In the genomic region with DNA sequence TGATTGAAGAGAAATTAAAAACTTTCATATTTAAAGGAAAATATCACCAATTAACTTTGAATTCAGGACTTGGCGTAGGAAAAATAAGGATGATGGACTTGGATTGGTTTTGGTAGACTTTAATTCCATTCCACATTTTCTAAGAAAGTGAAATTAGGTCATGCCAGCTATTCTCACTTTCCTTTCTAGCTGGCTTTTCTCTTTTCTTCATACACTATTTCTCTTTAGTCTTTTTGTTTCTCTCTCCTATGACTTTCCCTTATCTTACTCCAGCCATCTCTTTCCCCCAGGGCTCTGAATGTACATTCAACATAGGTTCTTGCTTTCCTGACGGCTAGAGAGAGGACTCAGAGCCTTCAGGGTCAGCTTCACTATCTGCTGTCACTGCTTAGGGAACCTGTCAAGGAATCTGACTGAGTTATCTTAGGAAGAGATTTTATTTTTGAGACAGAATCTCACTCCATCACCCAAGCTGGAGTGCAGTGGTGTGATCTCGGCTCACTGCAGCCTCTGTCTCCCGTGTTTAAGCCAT, we compare ENCODE assay signal across 19 cellular contexts.
DNase-seq lines count a peak whose midpoint lies in the region; ATAC-seq and TF ChIP-seq lines count a peak whose summit lies in the region.
"Had no signal": no experiment of that assay in that cellular context is flagged by ENCODE, and none has a peak within 500 bp of the region (broad histone marks: within the 10 kb centered on the region; RNA-seq: fewer than 3 reads in every experiment).

No MANE protein-coding gene starts in this region.

- no peak overlapping the region for H3K27ac ChIP-seq in CD8-positive, alpha-beta T cell (ENCODE audit: low read depth, low read length)
- H3K27ac ChIP-seq in HEK293 (ENCODE audit: extremely low read depth, low read depth, low read length) = no peak overlapping the region
- no peak overlapping the region for H3K27ac ChIP-seq in trophoblast cell (ENCODE audit: low read depth, low read length)
- H3K27ac ChIP-seq in smooth muscle cell (ENCODE audit: low read depth) = no peak overlapping the region
- H3K27ac ChIP-seq in tibial nerve = no peak overlapping the region
- H3K27ac ChIP-seq: 22Rv1, BLaER1, C4-2B had no signal

- POLR2A ChIA-PET in CD8-positive, alpha-beta T cell (lab: Charles Lee) = no interaction called here
- POLR2A ChIA-PET in HEK293 (lab: Yijun Ruan, JAX) = no interaction called here

- no peaks in the 10 kb centered on the region for H3K9me3 Mint-ChIP-seq in CD8-positive, alpha-beta T cell
- no peaks in the 10 kb centered on the region for H3K9me3 Mint-ChIP-seq in endothelial cell (ENCODE audit: unreplicated experiment)
- H3K9me3 Mint-ChIP-seq: CD4-positive, CD25-positive, alpha-beta regulatory T cell; CD8-positive, alpha-beta memory T cell had no signal

- no peak overlapping the region for H2BK12ac ChIP-seq in trophoblast cell (ENCODE audit: low read length)

- no peak overlapping the region for H2AK5ac ChIP-seq in trophoblast cell (ENCODE audit: low read length)

- no peak for DNase-seq in CD8-positive, alpha-beta T cell
- DNase-seq in endothelial cell (ENCODE audit: low spot score) (no peak), trophoblast cell (peak; percentile 30 to 58), smooth muscle cell (lab: John Stamatoyannopoulos, UW; ENCODE audit: unreplicated experiment) (no peak), tibial nerve (ENCODE audit: low spot score in 2 of 2) (no peak), NCI-H524 treated with DMSO at 0.1 percent for 48 hours (lab: John Stamatoyannopoulos, UW) (no peak)
- DNase-seq: CD4-positive, CD25-positive, alpha-beta regulatory T cell; CD8-positive, alpha-beta memory T cell; DMS53; DMS79 treated with DMSO at 0.1 percent for 48 hours; GOT3 had no signal

- H3K36me3 Mint-ChIP-seq in CD8-positive, alpha-beta T cell = peaks cover 2% of the 10 kb centered on the region
- H3K36me3 Mint-ChIP-seq in endothelial cell (ENCODE audit: low read depth, unreplicated experiment) = peaks cover 57% of the 10 kb centered on the region

- H3K36me3 ChIP-seq in CD8-positive, alpha-beta T cell (ENCODE audit: insufficient read depth, low read length) = no peaks in the 10 kb centered on the region
- H3K36me3 ChIP-seq in HEK293 (ENCODE audit: control insufficient read depth in 2 of 2, insufficient read depth in 1 of 2, low read length in 2 of 2) (peaks cover 0 to 34% of the 10 kb centered on the region in 2 experiments; a peak in 2 of 3 replicates), trophoblast cell (ENCODE audit: control insufficient read depth in 1 of 2, insufficient read depth in 2 of 2, low read length in 2 of 2) (no peaks in the 10 kb centered on the region), smooth muscle cell (ENCODE audit: low read depth) (no peaks in the 10 kb centered on the region), tibial nerve (no peaks in the 10 kb centered on the region)
- H3K36me3 ChIP-seq: BLaER1, HAP-1 had no signal

- no peak overlapping the region for H3K4me3 ChIP-seq in CD8-positive, alpha-beta T cell (ENCODE audit: low read depth, low read length)
- H3K4me3 ChIP-seq in HEK293 (ENCODE audit: low read depth, low read length) (no peak overlapping the region), trophoblast cell (ENCODE audit: low read depth, low read length) (no peak overlapping the region), smooth muscle cell (no peak overlapping the region), tibial nerve (no peak overlapping the region)
- H3K4me3 ChIP-seq: BLaER1, GM12878, HAP-1 had no signal

- no peak overlapping the region for H2AFZ ChIP-seq in trophoblast cell (ENCODE audit: insufficient read depth, low read length, poor library complexity)
- no peak overlapping the region for H2AFZ ChIP-seq in smooth muscle cell (ENCODE audit: low read depth)

- H3K79me1 ChIP-seq in trophoblast cell (ENCODE audit: low read length) = no peaks in the 10 kb centered on the region

- no peak overlapping the region for H3K9ac ChIP-seq in trophoblast cell (ENCODE audit: low read length)
- H3K9ac ChIP-seq in smooth muscle cell (ENCODE audit: low read depth) = no peak overlapping the region
- H3K9ac ChIP-seq: BLaER1 had no signal

- no peaks in the 10 kb centered on the region for H4K20me1 ChIP-seq in smooth muscle cell (ENCODE audit: low read depth)
- H4K20me1 ChIP-seq: BLaER1 had no signal

- no peak overlapping the region for H3K4me3 Mint-ChIP-seq in CD8-positive, alpha-beta T cell
- H3K4me3 Mint-ChIP-seq in endothelial cell (ENCODE audit: unreplicated experiment) = no peak overlapping the region
- H3K4me3 Mint-ChIP-seq: B cell; CD4-positive, CD25-positive, alpha-beta regulatory T cell; CD8-positive, alpha-beta memory T cell had no signal

- H3K4me1 Mint-ChIP-seq in CD8-positive, alpha-beta T cell (ENCODE audit: low read depth) = peaks cover 5% of the 10 kb centered on the region
- peaks cover 7% of the 10 kb centered on the region for H3K4me1 Mint-ChIP-seq in endothelial cell (ENCODE audit: unreplicated experiment)
- H3K4me1 Mint-ChIP-seq: B cell; CD8-positive, alpha-beta memory T cell had no signal

- H2BK5ac ChIP-seq in trophoblast cell (ENCODE audit: low read depth, low read length, poor library complexity) = no peak overlapping the region

- no peak overlapping the region for H4K91ac ChIP-seq in trophoblast cell (ENCODE audit: low read depth, low read length)

- no CpG with 5 or more reads among the region's 4 CpGs for WGBS in trophoblast cell (ENCODE audit: extremely low coverage, insufficient coverage, insufficient read length)
- WGBS in smooth muscle cell (ENCODE audit: low lambda C conversion rate) = 77% methylated on average over 4 of the region's 4 CpGs
- WGBS in tibial nerve, 2 donors = 90 to 95% methylated on average over 4 of the region's 4 CpGs

- H3K27ac Mint-ChIP-seq in CD8-positive, alpha-beta T cell = peak overlapping the region; percentile 74
- H3K27ac Mint-ChIP-seq in endothelial cell (ENCODE audit: unreplicated experiment) = peak overlapping the region; percentile 25
- H3K27ac Mint-ChIP-seq: B cell; CD4-positive, CD25-positive, alpha-beta regulatory T cell had no signal

- H3K23ac ChIP-seq in trophoblast cell (ENCODE audit: low read length) = no peak overlapping the region

- no peak for ATAC-seq in CD8-positive, alpha-beta T cell
- no peak for ATAC-seq in HG03045 (IDR thresholded peaks at IDR 0.05; ENCODE audit: unreplicated experiment)
- ATAC-seq: GM12878 had no signal

- no peak overlapping the region for H4K12ac ChIP-seq in trophoblast cell (ENCODE audit: low read depth, low read length)

- no peaks in the 10 kb centered on the region for H3K79me2 ChIP-seq in trophoblast cell (ENCODE audit: control insufficient read depth, insufficient read depth, low read length, poor library complexity)
- H3K79me2 ChIP-seq in smooth muscle cell (ENCODE audit: low read depth) = no peaks in the 10 kb centered on the region

- H3K18ac ChIP-seq in trophoblast cell (ENCODE audit: low read length) = no peak overlapping the region

- H3K14ac ChIP-seq in trophoblast cell (ENCODE audit: low read length) = no peak overlapping the region

- no peak overlapping the region for H3K4ac ChIP-seq in trophoblast cell (ENCODE audit: low read depth, low read length)

- CTCF ChIA-PET in CD8-positive, alpha-beta T cell (lab: Charles Lee) = no interaction called here
- CTCF ChIA-PET in HEK293 (lab: Yijun Ruan, JAX) = interaction anchor here (1.0 kb wide), 1 partner anchor 133 kb away, joined by 3 read pairs; no protein-coding TSS in a partner anchor

- H3K4me2 ChIP-seq in trophoblast cell (ENCODE audit: low read length) (no peak overlapping the region), smooth muscle cell (no peak overlapping the region)
- H3K4me2 ChIP-seq: BLaER1 had no signal

- no peaks in the 10 kb centered on the region for H3K9me3 ChIP-seq in CD8-positive, alpha-beta T cell (ENCODE audit: low read length)
- H3K9me3 ChIP-seq in HEK293 (ENCODE audit: control insufficient read depth, insufficient read depth, low read depth, low read length) = no peaks in the 10 kb centered on the region
- H3K9me3 ChIP-seq in trophoblast cell (ENCODE audit: insufficient read depth, low read depth, low read length) = no peaks in the 10 kb centered on the region
- no peaks in the 10 kb centered on the region for H3K9me3 ChIP-seq in smooth muscle cell (replicated peaks; ENCODE audit: low read depth)
- H3K9me3 ChIP-seq in tibial nerve = no peaks in the 10 kb centered on the region
- H3K9me3 ChIP-seq: BLaER1, HAP-1 had no signal

- no peak overlapping the region for H4K8ac ChIP-seq in trophoblast cell (ENCODE audit: low read depth, low read length)

- H3F3A ChIP-seq in smooth muscle cell (ENCODE audit: low read depth) = no peaks in the 10 kb centered on the region

- H3K27me3 ChIP-seq in CD8-positive, alpha-beta T cell (ENCODE audit: insufficient read depth, low read length) = no peaks in the 10 kb centered on the region
- no peaks in the 10 kb centered on the region for H3K27me3 ChIP-seq in trophoblast cell (ENCODE audit: insufficient read depth, low read length)
- H3K27me3 ChIP-seq in smooth muscle cell (ENCODE audit: low read depth) = no peaks in the 10 kb centered on the region
- H3K27me3 ChIP-seq in tibial nerve = no peaks in the 10 kb centered on the region
- H3K27me3 ChIP-seq: BLaER1 had no signal

- no peak overlapping the region for H2BK120ac ChIP-seq in trophoblast cell (ENCODE audit: insufficient read depth, low read length, poor library complexity)

- no peaks in the 10 kb centered on the region for H3K4me1 ChIP-seq in CD8-positive, alpha-beta T cell (ENCODE audit: insufficient read depth, low read length)
- H3K4me1 ChIP-seq in HEK293 (ENCODE audit: control insufficient read depth, insufficient read depth, low read length) = no peaks in the 10 kb centered on the region
- H3K4me1 ChIP-seq in trophoblast cell (ENCODE audit: control insufficient read depth in 1 of 2, insufficient read depth in 2 of 2, low read length in 2 of 2) = peaks cover 0 to 4% of the 10 kb centered on the region in 2 experiments
- no peaks in the 10 kb centered on the region for H3K4me1 ChIP-seq in smooth muscle cell (ENCODE audit: low read depth)
- no peaks in the 10 kb centered on the region for H3K4me1 ChIP-seq in tibial nerve
- H3K4me1 ChIP-seq: BLaER1, HAP-1 had no signal

- H3K27me3 Mint-ChIP-seq in CD8-positive, alpha-beta T cell (ENCODE audit: low read depth) = no peaks in the 10 kb centered on the region
- H3K27me3 Mint-ChIP-seq in endothelial cell (ENCODE audit: unreplicated experiment) = no peaks in the 10 kb centered on the region
- H3K27me3 Mint-ChIP-seq: B cell; CD4-positive, CD25-positive, alpha-beta regulatory T cell had no signal

- intact Hi-C loops in CD8-positive, alpha-beta T cell (cut with DNase I, micrococcal nuclease) = no loop called here

- no peak for TF ChIP-seq EP300 in tibial nerve (IDR thresholded peaks at IDR 0.05)

- no peak for TF ChIP-seq CTCF in CD8-positive, alpha-beta T cell (IDR thresholded peaks at IDR 0.05)
- TF ChIP-seq CTCF in HEK293 (tag by site-specific recombination; IDR thresholded peaks at IDR 0.05) = no peak
- TF ChIP-seq CTCF in endothelial cell (IDR thresholded peaks at IDR 0.05; ENCODE audit: unreplicated experiment) = no peak
- no peak for TF ChIP-seq CTCF in smooth muscle cell (IDR thresholded peaks at IDR 0.05; ENCODE audit: borderline replicate concordance, insufficient read depth, poor library complexity, severe bottlenecking)
- no peak for TF ChIP-seq CTCF in tibial nerve (IDR thresholded peaks at IDR 0.05)

- TF ChIP-seq POLR2A in tibial nerve (IDR thresholded peaks at IDR 0.05) = no peak

TF ChIP-seq in HEK293, 187 proteins besides CTCF, POLR2A, EP300 and RAD21 (continues in another document):
- TF ChIP-seq PRDM1 (tag by site-specific recombination; IDR thresholded peaks at IDR 0.05) = peak; percentile 95

Comparison
In these comparisons a context has a peak if more than half of its experiments do, and no peak if none do; other contexts are left out.
1. DNase-seq: peak in trophoblast cell (2 of 2); none in CD8-positive, alpha-beta T cell (0 of 7), endothelial cell (single experiment), smooth muscle cell (single experiment), tibial nerve (0 of 2) and NCI-H524 treated with DMSO at 0.1 percent for 48 hours (single experiment).